ENCODE assay signal across 10 cellular contexts in the genomic region with DNA sequence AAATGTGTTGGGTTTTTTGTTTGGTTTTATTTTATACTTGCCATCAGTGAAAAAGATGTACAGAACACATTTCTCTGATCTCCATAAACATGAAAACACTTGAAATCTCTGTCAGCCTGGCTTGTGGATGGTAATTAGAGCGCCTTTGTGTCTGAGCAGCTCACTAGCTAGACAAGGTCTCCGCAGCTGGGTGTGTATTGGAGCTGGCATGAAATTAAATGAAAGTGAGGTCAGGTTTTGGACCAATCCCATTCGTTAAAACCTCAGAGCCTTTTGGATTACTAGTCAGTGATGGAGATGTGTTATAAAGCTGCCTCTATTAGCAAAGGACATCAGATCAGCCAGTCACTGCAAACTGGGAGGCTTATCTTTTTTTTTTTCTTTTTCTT.
DNase-seq lines count a peak whose midpoint lies in the region; ATAC-seq and TF ChIP-seq lines count a peak whose summit lies in the region.
"Had no signal": no experiment of that assay in that cellular context is flagged by ENCODE, and none has a peak within 500 bp of the region (broad histone marks: within the 10 kb centered on the region; RNA-seq: fewer than 3 reads in every experiment).

No MANE protein-coding gene starts in this region.

- ATAC-seq in HG03439 (IDR thresholded peaks at IDR 0.05; ENCODE audit: unreplicated experiment) (no peak), HG03135 (IDR thresholded peaks at IDR 0.05; ENCODE audit: unreplicated experiment) (no peak), HG02973 (IDR thresholded peaks at IDR 0.05; ENCODE audit: unreplicated experiment) (no peak)

- no peak for TF ChIP-seq CTCF in nephron (IDR thresholded peaks at IDR 0.05; ENCODE audit: unreplicated experiment in 3 of 3)

- peak overlapping the region; percentile 63 for H3K27ac ChIP-seq in cingulate gyrus (ENCODE audit: low read depth, low read length)

- DNase-seq in DMS79 (lab: John Stamatoyannopoulos, UW) (peak; percentile 62), NCI-H1105 treated with DMSO at 0.1 percent for 48 hours (lab: John Stamatoyannopoulos, UW) (peak; percentile 73), COLO668 (lab: John Stamatoyannopoulos, UW; ENCODE audit: unreplicated experiment) (no peak)
- DNase-seq: GDM1, mammary epithelial cell had no signal

- peaks cover 25% of the 10 kb centered on the region for H3K4me1 Mint-ChIP-seq in nephron

- H3K9me3 Mint-ChIP-seq in nephron, result no peaks in the 10 kb centered on the region

- H3K27ac Mint-ChIP-seq in nephron, result peak overlapping the region; percentile 56 to 82 (median 80)

- peak overlapping the region; percentile 84 to 87 (median 86) for H3K4me3 Mint-ChIP-seq in nephron

- no peaks in the 10 kb centered on the region for H3K36me3 Mint-ChIP-seq in nephron (ENCODE audit: low read depth)

- H3K27me3 Mint-ChIP-seq in nephron (ENCODE audit: low read depth), result peaks cover 48% of the 10 kb centered on the region
